In the genomic region with DNA sequence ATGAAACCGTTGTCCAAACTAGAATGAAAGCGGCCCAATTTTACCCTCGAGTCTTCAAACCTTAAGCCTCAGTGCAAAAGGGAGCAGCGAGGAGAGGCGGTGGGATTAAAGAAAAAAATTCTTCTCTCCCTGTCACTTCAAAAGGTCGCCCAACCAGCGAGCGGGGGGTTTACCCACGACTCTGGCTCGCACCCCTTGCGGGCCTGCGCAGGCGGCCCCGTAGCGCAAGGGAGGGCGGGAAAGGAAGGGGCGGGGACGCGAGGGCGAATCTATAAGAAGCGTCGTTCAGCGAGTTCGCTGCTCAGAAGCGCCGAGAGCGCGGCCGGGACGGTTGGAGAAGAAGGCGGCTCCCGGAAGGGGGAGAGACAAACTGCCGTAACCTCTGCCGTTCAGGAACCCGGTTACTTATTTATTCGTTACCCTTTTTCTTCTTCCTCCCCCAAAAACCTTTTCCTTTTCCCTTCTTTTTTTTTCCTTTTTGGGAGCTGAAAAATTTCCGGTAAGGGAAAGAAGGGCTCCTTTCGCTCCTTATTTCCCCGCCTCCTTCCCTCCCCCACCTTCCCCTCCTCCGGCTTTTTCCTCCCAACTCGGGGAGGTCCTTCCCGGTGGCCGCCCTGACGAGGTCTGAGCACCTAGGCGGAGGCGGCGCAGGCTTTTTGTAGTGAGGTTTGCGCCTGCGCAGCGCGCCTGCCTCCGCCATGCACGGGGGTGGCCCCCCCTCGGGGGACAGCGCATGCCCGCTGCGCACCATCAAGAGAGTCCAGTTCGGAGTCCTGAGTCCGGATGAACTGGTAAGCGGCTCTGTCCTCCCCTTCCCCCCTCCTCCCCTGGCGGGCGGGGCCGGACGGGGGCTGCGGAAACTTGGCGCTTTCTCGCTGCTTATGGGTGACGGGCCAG, we compare ENCODE assay signal across 8 cellular contexts. TPM values are rescaled to one million over a fixed set of nuclear protein-coding genes. Genes with fewer than 3 reads are reported as not detected.
DNase-seq lines count a peak whose midpoint lies in the region; ATAC-seq and TF ChIP-seq lines count a peak whose summit lies in the region.

A gene (plus strand): TSS at position 300 of the 897 bp plus-strand sequence.

- no peaks in the 10 kb centered on the region for H3K9me3 Mint-ChIP-seq in activated T-helper 2 cell treated with anti-CD3 and anti-CD28 coated beads, Interferon-gamma antibody, Interleukin-2, Interleukin-4, amounts not matched to agents 10 μg/mL and 5 μg/mL and 100 μg/mL, durations not matched to agents 14 hours and 24 hours and 36 hours
- no peaks in the 10 kb centered on the region for H3K9me3 Mint-ChIP-seq in natural killer cell

- no peak for TF ChIP-seq CTCF in LNCaP clone FGC (IDR thresholded peaks at IDR 0.05; ENCODE audit: control insufficient read depth, extremely low read depth, insufficient read depth)
- TF ChIP-seq CTCF in RWPE1 (conservative IDR thresholded peaks at IDR 0.05; ENCODE audit: low read depth) = no peak
- no peak for TF ChIP-seq CTCF in fibroblast of mammary gland (conservative IDR thresholded peaks at IDR 0.05; ENCODE audit: control insufficient read depth, insufficient read depth, low read depth, low read length)
- no peak for TF ChIP-seq CTCF in natural killer cell (IDR thresholded peaks at IDR 0.05)

- ATAC-seq in natural killer cell = peak; percentile 63 to 83 (median 66)

- H3K4me3 Mint-ChIP-seq in activated T-helper 2 cell treated with anti-CD3 and anti-CD28 coated beads, Interferon-gamma antibody, Interleukin-2, Interleukin-4, amounts not matched to agents 10 μg/mL and 5 μg/mL and 100 μg/mL, durations not matched to agents 14 hours and 24 hours and 36 hours (ENCODE audit: low read depth) = peak within 1 kb of the TSS; percentile 98
- H3K4me3 Mint-ChIP-seq in natural killer cell = peak within 1 kb of the TSS; percentile 100

- peak within 1 kb of the TSS; percentile 68 for H3K4me3 ChIP-seq in LNCaP clone FGC (ENCODE audit: low read depth, low read length)
- H3K4me3 ChIP-seq in fibroblast of mammary gland (ENCODE audit: control insufficient read depth, low read depth, low read length) = peak within 1 kb of the TSS; percentile 72

- intact Hi-C loops in activated T-helper 2 cell treated with anti-CD3 and anti-CD28 coated beads, Interferon-gamma antibody, Interleukin-2, Interleukin-4, amounts not matched to agents 10 μg/mL and 5 μg/mL and 100 μg/mL, durations not matched to agents 14 hours and 24 hours and 36 hours (cut with micrococcal nuclease) = loop anchor here (1.0 to 10.0 kb wide), 8 partner anchors 29 to 350 kb away; a partner anchor contains a TSS
- intact Hi-C loops in natural killer cell (cut with micrococcal nuclease) = loop anchor here (1.0 to 5.0 kb wide), 8 partner anchors 28 to 358 kb away; a partner anchor contains a TSS

- H3K4me1 Mint-ChIP-seq in activated T-helper 2 cell treated with anti-CD3 and anti-CD28 coated beads, Interferon-gamma antibody, Interleukin-2, Interleukin-4, amounts not matched to agents 10 μg/mL and 5 μg/mL and 100 μg/mL, durations not matched to agents 14 hours and 24 hours and 36 hours (ENCODE audit: low read depth) = peaks cover 50% of the 10 kb centered on the region
- peaks cover 72 to 84% of the 10 kb centered on the region in 2 donors for H3K4me1 Mint-ChIP-seq in natural killer cell

- peak within 1 kb of the TSS; percentile 99 for H3K27ac Mint-ChIP-seq in activated T-helper 2 cell treated with anti-CD3 and anti-CD28 coated beads, Interferon-gamma antibody, Interleukin-2, Interleukin-4, amounts not matched to agents 10 μg/mL and 5 μg/mL and 100 μg/mL, durations not matched to agents 14 hours and 24 hours and 36 hours
- H3K27ac Mint-ChIP-seq in natural killer cell = peak within 1 kb of the TSS; percentile 100

- peak within 1 kb of the TSS; percentile 99 for H3K27ac ChIP-seq in RWPE1

- H3K27me3 Mint-ChIP-seq in activated T-helper 2 cell treated with anti-CD3 and anti-CD28 coated beads, Interferon-gamma antibody, Interleukin-2, Interleukin-4, amounts not matched to agents 10 μg/mL and 5 μg/mL and 100 μg/mL, durations not matched to agents 14 hours and 24 hours and 36 hours (ENCODE audit: low read depth) = no peaks in the 10 kb centered on the region
- no peaks in the 10 kb centered on the region for H3K27me3 Mint-ChIP-seq in natural killer cell (ENCODE audit: low read depth in 2 of 2)

- peak; percentile 98 for DNase-seq in Daoy (ENCODE audit: low read depth)
- DNase-seq in GOT3 (lab: John Stamatoyannopoulos, UW) = peak; percentile 94
- peak; percentile 87 for DNase-seq in LNCaP clone FGC (ENCODE audit: low read depth)
- DNase-seq in RWPE1 (ENCODE audit: low spot score) = peak; percentile 99
- DNase-seq in activated T-helper 2 cell treated with anti-CD3 and anti-CD28 coated beads, Interferon-gamma antibody, Interleukin-2, Interleukin-4, amounts not matched to agents 10 μg/mL and 5 μg/mL and 100 μg/mL, durations not matched to agents 14 hours and 24 hours and 36 hours (ENCODE audit: low spot score) = peak; percentile 95
- peak; percentile 98 for DNase-seq in fibroblast of mammary gland (ENCODE audit: low read depth)
- peak; percentile 99 for DNase-seq in natural killer cell
- DNase-seq in stimulated activated naive CD4-positive, alpha-beta T cell treated with Interleukin-2 at 50 U/mL for 16 hours (lab: John Stamatoyannopoulos, UW) = peak; percentile 93

- POLR2A ChIA-PET in RWPE1 (lab: Yijun Ruan, JAX; ENCODE audit: low non-redundant PET) = interaction anchor here (0.5 to 1.4 kb wide), 8 partner anchors 30 to 105 kb away, joined by 3 to 5 read pairs (median 3); no protein-coding TSS in a partner anchor

- H3K36me3 Mint-ChIP-seq in activated T-helper 2 cell treated with anti-CD3 and anti-CD28 coated beads, Interferon-gamma antibody, Interleukin-2, Interleukin-4, amounts not matched to agents 10 μg/mL and 5 μg/mL and 100 μg/mL, durations not matched to agents 14 hours and 24 hours and 36 hours (ENCODE audit: low read depth) = peaks cover 40% of the 10 kb centered on the region
- no peaks in the 10 kb centered on the region for H3K36me3 Mint-ChIP-seq in natural killer cell

- CTCF ChIA-PET in RWPE1 (lab: Yijun Ruan, JAX) = interaction anchor here (0.7 to 2.4 kb wide), 3 partner anchors 47 to 129 kb away, joined by 3 to 20 read pairs (median 4); no protein-coding TSS in a partner anchor

RNA-seq across cellular contexts. Expression of the gene that starts here (rescaled TPM):
- total RNA-seq in Daoy (2014; rRNA removed; shearing (Covaris generic)) = 56.2 and 74.4 TPM in 2 replicates
- 247 and 261 TPM in 2 replicates for total RNA-seq in activated T-helper 2 cell treated with anti-CD3 and anti-CD28 coated beads, Interferon-gamma antibody, Interleukin-2, Interleukin-4, amounts not matched to agents 10 μg/mL and 5 μg/mL and 100 μg/mL, durations not matched to agents 14 hours and 24 hours and 36 hours
- total RNA-seq in natural killer cell = 100 to 1,000 TPM; 515 to 879 (median 524) TPM

Comparison
In these comparisons a context has a peak if more than half of its experiments do, and no peak if none do; other contexts are left out.
1. Peak in every context shown above with its lines: DNase-seq, ATAC-seq, H3K4me3 ChIP-seq and H3K27ac ChIP-seq.